Comparison of ENCODE assay signal across 23 cellular contexts in genomic region chr9:69248005-69248404, GRCh38.
DNase-seq lines count a peak whose midpoint lies in the region; ATAC-seq and TF ChIP-seq lines count a peak whose summit lies in the region.
"Had no signal": no experiment of that assay in that cellular context is flagged by ENCODE, and none has a peak within 500 bp of the region (broad histone marks: within the 10 kb centered on the region; RNA-seq: fewer than 3 reads in every experiment).

No MANE protein-coding gene starts in this region.

- no peak overlapping the region for H4K8ac ChIP-seq in neuronal stem cell (ENCODE audit: low read depth, low read length)

- H3K27me3 ChIP-seq in neuronal stem cell (ENCODE audit: control insufficient read depth in 3 of 3, insufficient read depth in 3 of 3, low read depth in 1 of 3, low read length in 3 of 3) (no peaks in the 10 kb centered on the region), HAP-1 (ENCODE audit: low read depth) (no peaks in the 10 kb centered on the region), esophagus squamous epithelium (no peaks in the 10 kb centered on the region)
- H3K27me3 ChIP-seq: BE2C, BLaER1 had no signal

- peaks cover 0 to 3% of the 10 kb centered on the region in 2 donors for H3K9me3 ChIP-seq in neuronal stem cell (replicated peaks in 1 of 2; ENCODE audit: control insufficient read depth in 2 of 2, insufficient read depth in 1 of 2, low read depth in 1 of 2, low read length in 2 of 2)
- H3K9me3 ChIP-seq in HAP-1 = no peaks in the 10 kb centered on the region
- H3K9me3 ChIP-seq in esophagus squamous epithelium = no peaks in the 10 kb centered on the region
- H3K9me3 ChIP-seq: BE2C, BLaER1 had no signal

- no peak overlapping the region for H3K9ac ChIP-seq in neuronal stem cell (ENCODE audit: low read depth, low read length, poor library complexity)
- H3K9ac ChIP-seq: BLaER1 had no signal

- H3K4me3 ChIP-seq in neuronal stem cell (ENCODE audit: low read length in 2 of 2) = no peak overlapping the region
- no peak overlapping the region for H3K4me3 ChIP-seq in HAP-1
- H3K4me3 ChIP-seq in esophagus squamous epithelium = no peak overlapping the region
- H3K4me3 ChIP-seq: BLaER1, GM12878 had no signal

- no peaks in the 10 kb centered on the region for H3K79me1 ChIP-seq in neuronal stem cell (ENCODE audit: low read depth, low read length)

- ATAC-seq in left lobe of liver (peak; percentile 31), sciatic nerve (peak; percentile 11), GM19455 (IDR thresholded peaks at IDR 0.05; ENCODE audit: unreplicated experiment) (no peak)
- ATAC-seq: GM12878 had no signal

- H3K23ac ChIP-seq in neuronal stem cell (ENCODE audit: low read depth, low read length, poor library complexity) = peak overlapping the region; percentile 90

- H2BK120ac ChIP-seq in neuronal stem cell (ENCODE audit: low read depth, low read length) = no peak overlapping the region

- no peak for TF ChIP-seq POLR2A in esophagus squamous epithelium (IDR thresholded peaks at IDR 0.05)

- H3K14ac ChIP-seq in neuronal stem cell (ENCODE audit: low read length) = no peak overlapping the region

- H2BK15ac ChIP-seq in neuronal stem cell (ENCODE audit: low read length) = no peak overlapping the region

- in situ Hi-C loops in HAP-1 (cut with MboI; ENCODE audit: low sequenced_read_pairs) = no loop called here

- H3K36me3 ChIP-seq in neuronal stem cell (replicated peaks in 1 of 2; ENCODE audit: control insufficient read depth in 2 of 2, insufficient read depth in 2 of 2, low read length in 2 of 2) = peaks cover 19 to 70% of the 10 kb centered on the region in 2 donors
- peaks cover 6% of the 10 kb centered on the region; the same call in 1 of the 2 replicates for H3K36me3 ChIP-seq in HAP-1 (replicated peaks)
- peaks cover 4 to 88% (median 12%) of the 10 kb centered on the region in 3 donors for H3K36me3 ChIP-seq in esophagus squamous epithelium

- H2BK5ac ChIP-seq in neuronal stem cell (ENCODE audit: low read length) = peak overlapping the region; percentile 69

- DNase-seq in left lobe of liver (ENCODE audit: low spot score) (no peak), neuronal stem cell (ENCODE audit: low spot score) (no peak), sciatic nerve (ENCODE audit: low spot score) (no peak), HAP-1 (ENCODE audit: low spot score in 2 of 2) (no peak), esophagus squamous epithelium (lab: John Stamatoyannopoulos, UW) (no peak)
- DNase-seq: 8988T; ACHN; BE2C; C1 segment of cervical spinal cord; CD4-positive, alpha-beta memory T cell; CD4-positive, CD25-positive, alpha-beta regulatory T cell; CD8-positive, alpha-beta memory T cell; COR-L47; DMS 273 treated with DMSO at 0.1 percent for 48 hours; DMS153; DMS53; DMS79; DND-41; EL; GDM1 had no signal

- H2AK5ac ChIP-seq in neuronal stem cell (ENCODE audit: low read depth, low read length) = peak overlapping the region; percentile 81

- H4K91ac ChIP-seq in neuronal stem cell (ENCODE audit: low read depth, low read length, poor library complexity) = no peak overlapping the region

- H2BK12ac ChIP-seq in neuronal stem cell (ENCODE audit: low read length) = no peak overlapping the region

- H3K4me1 ChIP-seq in neuronal stem cell (ENCODE audit: control insufficient read depth in 2 of 2, insufficient read depth in 1 of 2, low read depth in 1 of 2, low read length in 2 of 2) (peaks cover 0 to 2% of the 10 kb centered on the region in 2 donors), HAP-1 (no peaks in the 10 kb centered on the region), esophagus squamous epithelium (peaks cover 0 to 12% (median 8%) of the 10 kb centered on the region in 3 donors)
- H3K4me1 ChIP-seq: BE2C, BLaER1 had no signal

- peak overlapping the region; percentile 81 for H3K18ac ChIP-seq in neuronal stem cell (ENCODE audit: low read length)

- H3K27ac ChIP-seq in neuronal stem cell (replicated peaks; ENCODE audit: low read length) (no peak overlapping the region), esophagus squamous epithelium (no peak overlapping the region)
- H3K27ac ChIP-seq: BLaER1 had no signal

- intact Hi-C loops in sciatic nerve (cut with DNase I) = loop anchor here (10.0 kb wide), 1 partner anchor 77 kb away; the partner anchor contains the start of gene ENTREP1
- intact Hi-C loops in esophagus squamous epithelium (cut with DNase I) = no loop called here

- H3K4ac ChIP-seq in neuronal stem cell (ENCODE audit: low read length) = no peak overlapping the region

- WGBS in neuronal stem cell (ENCODE audit: extremely low coverage in 2 of 2, insufficient read length in 2 of 2, insufficient replicate concordance in 1 of 2), 2 donors = no CpG with 5 or more reads among the region's 22 CpGs
- 95 to 98% methylated on average over 13 to 14 of the region's 22 CpGs for WGBS in esophagus squamous epithelium, 2 donors

- H3K4me2 ChIP-seq in neuronal stem cell (ENCODE audit: insufficient read depth, low read length, poor library complexity, severe bottlenecking) = no peak overlapping the region
- H3K4me2 ChIP-seq: BLaER1 had no signal

- no peak overlapping the region for H2AFZ ChIP-seq in neuronal stem cell (ENCODE audit: low read length)

- TF ChIP-seq CTCF in esophagus squamous epithelium (IDR thresholded peaks at IDR 0.05) = no peak
